In the genomic region with DNA sequence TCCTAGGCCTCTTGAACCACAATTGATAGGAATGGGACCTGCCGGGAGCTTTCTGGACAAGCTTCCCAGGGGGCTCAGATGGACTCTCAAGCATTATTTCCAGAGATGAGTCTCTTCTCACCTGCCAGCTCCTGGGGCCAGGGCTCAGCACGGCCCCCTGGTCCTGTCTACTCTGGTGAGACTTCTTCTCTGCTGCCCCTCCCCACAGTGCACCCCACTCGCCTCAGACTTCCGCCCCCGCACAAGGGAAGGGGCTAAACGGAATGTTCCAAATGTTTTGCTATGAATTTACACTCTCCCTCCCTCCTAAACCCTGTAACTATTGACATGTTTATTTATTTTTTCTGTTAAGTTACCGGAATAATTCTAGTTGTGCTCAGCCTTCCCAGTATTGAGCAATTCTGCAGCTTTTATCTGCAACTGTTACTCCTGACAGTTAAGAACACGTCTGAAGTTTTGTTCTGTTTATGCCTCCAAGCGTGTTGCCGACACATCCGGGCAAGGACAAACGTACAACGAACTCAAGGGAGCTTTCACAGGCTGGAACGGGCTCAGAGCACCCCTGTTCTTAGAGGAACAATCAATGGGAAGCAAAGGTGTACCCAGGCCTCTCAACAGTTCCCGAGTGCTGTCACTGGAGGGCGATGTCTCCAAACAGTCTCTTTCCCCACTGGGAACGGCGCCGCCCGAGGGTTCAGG, we compare ENCODE assay signal across 8 cellular contexts. TPM values are rescaled to one million over a fixed set of nuclear protein-coding genes. Genes with fewer than 3 reads are reported as not detected.
A peak's percentile ranks its signal among the peaks of the same experiment; 100 is the strongest.
DNase-seq lines count a peak whose midpoint lies in the region; ATAC-seq and TF ChIP-seq lines count a peak whose summit lies in the region.

No MANE protein-coding gene starts in this region.

- H3K36me3 ChIP-seq in prostate gland = no peaks in the 10 kb centered on the region

- H3K4me3 ChIP-seq in prostate gland = no peak overlapping the region

- no peaks in the 10 kb centered on the region for H3K27me3 ChIP-seq in prostate gland (replicated peaks; ENCODE audit: insufficient read depth)

- ATAC-seq in GM19467 (IDR thresholded peaks at IDR 0.05; ENCODE audit: unreplicated experiment) = peak; percentile 69
- peak; percentile 80 for ATAC-seq in HG03442 (IDR thresholded peaks at IDR 0.05; ENCODE audit: unreplicated experiment)

- 32% methylated on average over 20 of the region's 20 CpGs for WGBS in prostate gland

- no peaks in the 10 kb centered on the region for H3K4me1 ChIP-seq in prostate gland (replicated peaks)

- no peak for TF ChIP-seq POLR2A in prostate gland (IDR thresholded peaks at IDR 0.05)

- TF ChIP-seq CTCF in prostate gland (IDR thresholded peaks at IDR 0.05) = peak; percentile 34 to 63 (median 52)

- peak overlapping the region in 1 of 2 donors; percentile 42 for H3K27ac ChIP-seq in prostate gland

- no peaks in the 10 kb centered on the region for H3K9me3 ChIP-seq in prostate gland

- intact Hi-C loops in head of caudate nucleus (cut with DNase I) = loop anchor here (5.0 kb wide), 1 partner anchor 251 kb away; no protein-coding TSS in a partner anchor
- intact Hi-C loops in prostate gland (cut with DNase I) = loop anchor here (2.0 kb wide), 1 partner anchor 252 kb away; no protein-coding TSS in a partner anchor

- DNase-seq in ELF-1 (ENCODE audit: low read depth, low spot score) (peak; percentile 84), NOMO-1 treated with DMSO at 0.1 percent for 48 hours (lab: John Stamatoyannopoulos, UW; ENCODE audit: unreplicated experiment) (peak; percentile 42), head of caudate nucleus (peak; percentile 62 to 92 (median 80)), prostate gland (ENCODE audit: low spot score) (peak; percentile 29), DMS79 (lab: John Stamatoyannopoulos, UW) (no peak)
- DNase-seq in activated naive CD4-positive, alpha-beta T cell treated with anti-CD3 and anti-CD28 coated beads, Interleukin-2, amount 50 U/mL, for 16 hours = peak; percentile 15

RNA-seq across cellular contexts. Expression of gene FHIP2A, which starts 55.2 kb away (rescaled TPM):
- 10 to 100 TPM; 22.1 to 41.0 TPM for total RNA-seq in prostate gland
